9 cellular contexts compared by ENCODE assay signal in genomic region chr5:132417461-132417860, GRCh38. TPM values are rescaled to one million over a fixed set of nuclear protein-coding genes. Genes with fewer than 3 reads are reported as not detected.
DNase-seq lines count a peak whose midpoint lies in the region; ATAC-seq, FAIRE-seq and TF ChIP-seq lines count a peak whose summit lies in the region.
"Had no signal": no experiment of that assay in that cellular context is flagged by ENCODE, and none has a peak within 500 bp of the region (broad histone marks: within the 10 kb centered on the region; RNA-seq: fewer than 3 reads in every experiment).

No MANE protein-coding gene starts in this region.

- H3K4me3 Mint-ChIP-seq in CD4-positive, alpha-beta memory T cell: peak overlapping the region in 6 of 8 donors; percentile 21 to 93 (median 50)

- peaks cover 73 to 98% (median 87%) of the 10 kb centered on the region in 4 donors for H3K4me1 Mint-ChIP-seq in CD4-positive, alpha-beta memory T cell

- intact Hi-C loops in CD4-positive, alpha-beta memory T cell (cut with micrococcal nuclease): loop anchor here (5.0 kb wide), 1 partner anchor 40 kb away; no protein-coding TSS in a partner anchor
- intact Hi-C loops in Panc1 (cut with micrococcal nuclease; ENCODE audit: unreplicated experiment): no loop called here

- peaks cover 38 to 64% of the 10 kb centered on the region in 2 donors for H3K36me3 Mint-ChIP-seq in CD4-positive, alpha-beta memory T cell

- H3K27ac Mint-ChIP-seq in CD4-positive, alpha-beta memory T cell: peak overlapping the region; percentile 89 to 99 (median 97)

- H3K36me3 ChIP-seq in CD4-positive, alpha-beta memory T cell (ENCODE audit: insufficient read depth, low read length): peaks cover 5% of the 10 kb centered on the region
- H3K36me3 ChIP-seq in Panc1 (ENCODE audit: control insufficient read depth, insufficient read depth, low read length) (no peaks in the 10 kb centered on the region), gastroesophageal sphincter (peaks cover 0 to 9% of the 10 kb centered on the region in 2 donors), small intestine (ENCODE audit: control insufficient read depth in 2 of 2, insufficient read depth in 2 of 2, low read length in 2 of 2) (peaks cover 0 to 5% of the 10 kb centered on the region in 2 donors), brain microvascular endothelial cell (replicated peaks) (no peaks in the 10 kb centered on the region)

- H3K4me1 ChIP-seq in CD4-positive, alpha-beta memory T cell (ENCODE audit: insufficient read depth, low read length): peaks cover 100% of the 10 kb centered on the region
- H3K4me1 ChIP-seq in Panc1 (ENCODE audit: control insufficient read depth, insufficient read depth, low read length) (peaks cover 56% of the 10 kb centered on the region), gastroesophageal sphincter (peaks cover 17 to 100% (median 61%) of the 10 kb centered on the region in 3 donors), small intestine (ENCODE audit: control insufficient read depth in 2 of 2, insufficient read depth in 1 of 2, low read depth in 1 of 2, low read length in 1 of 2) (peaks cover 17 to 22% of the 10 kb centered on the region in 2 donors)

- in situ Hi-C loops in Panc1 (cut with HindIII; ENCODE audit: low pct_unique_long_range_greater_than_20kb, low sequenced_read_pairs): no loop called here
- in situ Hi-C loops in brain microvascular endothelial cell (cut with HindIII; ENCODE audit: low pct_ligation_motif_present, low sequenced_read_pairs): no loop called here

- H3K9me3 ChIP-seq in CD4-positive, alpha-beta memory T cell (ENCODE audit: control insufficient read depth in 1 of 2, low read length in 2 of 2): no peaks in the 10 kb centered on the region
- H3K9me3 ChIP-seq in Panc1 (ENCODE audit: control insufficient read depth, insufficient read depth, low read depth, low read length) (peaks cover 5% of the 10 kb centered on the region; the same call in 1 of the 2 replicates), gastroesophageal sphincter (no peaks in the 10 kb centered on the region), small intestine (ENCODE audit: control insufficient read depth, low read depth) (no peaks in the 10 kb centered on the region)

- peak overlapping the region; percentile 14 for H3K27ac ChIP-seq in CD4-positive, alpha-beta memory T cell (ENCODE audit: low read depth, low read length)
- peak overlapping the region; percentile 52; the same call in 1 of the 2 replicates for H3K27ac ChIP-seq in Panc1 (ENCODE audit: low read length)
- H3K27ac ChIP-seq in gastroesophageal sphincter: peak overlapping the region; percentile 40 to 99 (median 84)
- peak overlapping the region; percentile 50 to 73 for H3K27ac ChIP-seq in small intestine (ENCODE audit: low read depth in 1 of 2, low read length in 1 of 2)
- H3K27ac ChIP-seq in brain microvascular endothelial cell: no peak overlapping the region

- DNase-seq in CD4-positive, alpha-beta memory T cell: no peak
- DNase-seq in Panc1 (ENCODE audit: low read depth, low spot score): no peak
- no peak for DNase-seq in small intestine
- DNase-seq in brain microvascular endothelial cell: no peak
- DNase-seq in NCI-H748 treated with DMSO at 0.1 percent for 48 hours (lab: John Stamatoyannopoulos, UW): no peak
- no peak for DNase-seq in EL
- DNase-seq: Calu3, NCI-H1930 had no signal

- H3K27me3 ChIP-seq in CD4-positive, alpha-beta memory T cell (ENCODE audit: insufficient read depth, low read length): no peaks in the 10 kb centered on the region
- H3K27me3 ChIP-seq in Panc1 (ENCODE audit: control insufficient read depth, insufficient read depth, low read length) (no peaks in the 10 kb centered on the region), gastroesophageal sphincter (no peaks in the 10 kb centered on the region), small intestine (ENCODE audit: control insufficient read depth in 2 of 2, insufficient read depth in 2 of 2, low read length in 2 of 2) (no peaks in the 10 kb centered on the region), brain microvascular endothelial cell (replicated peaks) (no peaks in the 10 kb centered on the region)

- TF ChIP-seq CTCF in Panc1 (IDR thresholded peaks at IDR 0.05) (no peak), gastroesophageal sphincter (IDR thresholded peaks at IDR 0.05) (no peak), brain microvascular endothelial cell (IDR thresholded peaks at IDR 0.05; ENCODE audit: low read depth, low read length, missing control alignments) (no peak)

- CTCF ChIA-PET in CD4-positive, alpha-beta memory T cell (lab: Charles Lee; ENCODE audit: partially characterized antibody): interaction anchor here (1.6 to 6.2 kb wide), 10 partner anchors 8 to 84 kb away, joined by 6 to 70 read pairs (median 20); partner anchors contain the start of gene IRF1
- CTCF ChIA-PET in Panc1 (lab: Charles Lee): interaction anchor here (0.8 kb wide), 1 partner anchor 37 kb away, joined by 3 read pairs; no protein-coding TSS in a partner anchor

- no peak for TF ChIP-seq EP300 in gastroesophageal sphincter (IDR thresholded peaks at IDR 0.05)

- no peak for TF ChIP-seq POLR2A in gastroesophageal sphincter (IDR thresholded peaks at IDR 0.05)

- peaks cover 0 to 4% (median 0%) of the 10 kb centered on the region in 8 donors for H3K9me3 Mint-ChIP-seq in CD4-positive, alpha-beta memory T cell

- POLR2A ChIA-PET in CD4-positive, alpha-beta memory T cell (lab: Charles Lee; ENCODE audit: partially characterized antibody): interaction anchor here (0.9 to 6.3 kb wide), 8 partner anchors 8 to 79 kb away, joined by 4 to 177 read pairs (median 42); partner anchors contain the start of gene IRF1
- POLR2A ChIA-PET in Panc1 (lab: Charles Lee): no interaction called here

- no peak overlapping the region for H3K4me3 ChIP-seq in CD4-positive, alpha-beta memory T cell (ENCODE audit: low read length in 2 of 2)
- H3K4me3 ChIP-seq in Panc1 (ENCODE audit: low read depth in 2 of 2, low read length in 2 of 2) (no peak overlapping the region), gastroesophageal sphincter (no peak overlapping the region), small intestine (ENCODE audit: low read depth in 1 of 2, low read length in 2 of 2) (no peak overlapping the region), brain microvascular endothelial cell (ENCODE audit: low read depth, low read length) (no peak overlapping the region)

- no peaks in the 10 kb centered on the region for H3K27me3 Mint-ChIP-seq in CD4-positive, alpha-beta memory T cell

- WGBS in gastroesophageal sphincter (ENCODE audit: low coverage in 1 of 2), 2 donors: 54 to 63% methylated on average over 6 of the region's 6 CpGs
- WGBS in small intestine, 3 donors: 70 to 91% (median 89%) methylated on average over 6 of the region's 6 CpGs

- no peak for FAIRE-seq in small intestine (lab: Jason Lieb, UNC)

- ATAC-seq in Panc1 (no peak), gastroesophageal sphincter (no peak)

- BruUV-seq in Panc1 (replicated peaks; lab: Mats Ljungman, UMichigan): no TSS peak

RNA-seq across cellular contexts. Expression of gene SLC22A5, which starts 48.0 kb away (rescaled TPM):
- 1 to 10 TPM; 8.9 to 10.0 TPM for total RNA-seq in CD4-positive, alpha-beta memory T cell
- 1 to 10 TPM; 1.9 to 2.9 TPM for polyA plus RNA-seq in CD4-positive, alpha-beta memory T cell
- total RNA-seq in Panc1 (2021; ENCODE audit: unreplicated experiment) (9.5 TPM), gastroesophageal sphincter (1 to 10 TPM; 6.5 to 9.6 (median 7.5) TPM)
- polyA plus RNA-seq in Panc1 (2012; ENCODE audit: insufficient read length): 7.2 TPM
- polyA plus RNA-seq in small intestine: 10 to 100 TPM in 2 of 3 donors, 1 to 10 TPM in 1; 9.4 to 22.1 (median 21.6) TPM
